8 cellular contexts compared by ENCODE assay signal in the genomic region with DNA sequence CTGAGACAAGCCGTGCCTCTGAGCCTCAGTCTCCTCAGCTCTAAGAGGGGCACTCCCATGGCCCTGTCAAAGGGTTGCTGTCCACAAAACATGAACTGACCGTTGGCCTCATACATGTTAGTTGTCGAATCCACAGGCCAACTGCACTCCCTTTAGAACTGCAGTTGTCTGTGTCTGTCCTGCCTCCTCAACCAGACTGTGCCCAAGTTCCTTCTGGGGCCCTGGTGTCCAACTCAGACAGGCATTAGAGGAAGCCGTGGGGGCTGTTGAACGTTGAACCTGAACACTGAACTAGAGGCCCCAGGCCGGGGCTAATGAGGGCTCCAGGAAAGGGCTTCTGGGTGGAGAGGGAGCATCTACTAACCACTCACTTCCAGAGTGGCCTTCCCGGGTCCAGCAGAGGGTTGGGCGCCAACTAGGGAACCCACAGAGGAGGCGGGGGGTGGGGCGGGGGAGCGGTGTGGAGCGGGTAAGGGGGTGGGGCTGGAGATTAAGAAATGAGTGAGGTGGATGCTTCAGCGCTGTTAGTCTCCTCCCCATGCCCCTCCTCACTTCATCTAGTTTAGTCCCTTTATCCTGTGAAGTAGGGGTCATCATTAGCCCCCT. TPM values are rescaled to one million over a fixed set of nuclear protein-coding genes. Genes with fewer than 3 reads are reported as not detected.
DNase-seq lines count a peak whose midpoint lies in the region; ATAC-seq and TF ChIP-seq lines count a peak whose summit lies in the region.

TSS of gene RAB42 (plus strand) at position 558 of the 606 bp plus-strand sequence. CDS start 247 bp downstream, outside the sequence.

- H3K27me3 ChIP-seq in RWPE2 (ENCODE audit: insufficient read depth, poor library complexity, severe bottlenecking) = no peaks in the 10 kb centered on the region

- peaks cover 0 to 4% of the 10 kb centered on the region in 2 donors for H3K27me3 Mint-ChIP-seq in natural killer cell (ENCODE audit: low read depth in 2 of 2)

- intact Hi-C loops in natural killer cell (cut with micrococcal nuclease) = no loop called here

- no peaks in the 10 kb centered on the region for H3K36me3 Mint-ChIP-seq in natural killer cell

- DNase-seq in ACHN (peak; percentile 40), RWPE2 (ENCODE audit: low spot score) (no peak), natural killer cell (no peak), A172 (ENCODE audit: low spot score) (no peak), HPDE6-E6E7 (ENCODE audit: extremely low spot score) (no peak), NCI-H146 (lab: John Stamatoyannopoulos, UW) (no peak)

- H3K4me1 ChIP-seq in RWPE2 (ENCODE audit: insufficient read depth, poor library complexity, severe bottlenecking) = no peaks in the 10 kb centered on the region

- H3K36me3 ChIP-seq in RWPE2 (ENCODE audit: low read depth) = no peaks in the 10 kb centered on the region

- H3K9me3 Mint-ChIP-seq in natural killer cell = no peaks in the 10 kb centered on the region

- no peaks in the 10 kb centered on the region for H3K9me3 ChIP-seq in RWPE2 (ENCODE audit: severe bottlenecking)

- in situ Hi-C loops in ACHN (cut with HindIII; ENCODE audit: low pct_ligation_motif_present, low pct_unique_long_range_greater_than_20kb, low sequenced_read_pairs) = no loop called here

- H3K27ac Mint-ChIP-seq in natural killer cell = peak within 1 kb of the TSS in 1 of 2 donors; percentile 52

- peak within 1 kb of the TSS; percentile 71 for H3K4me3 Mint-ChIP-seq in natural killer cell

- peak within 1 kb of the TSS; percentile 42 for H3K4me3 ChIP-seq in RWPE2 (ENCODE audit: severe bottlenecking)

- TF ChIP-seq CTCF in RWPE2 (IDR thresholded peaks at IDR 0.05; ENCODE audit: poor library complexity, severe bottlenecking) (no peak), natural killer cell (IDR thresholded peaks at IDR 0.05) (no peak)

- no peak within 1 kb of the TSS for H3K27ac ChIP-seq in RWPE2 (ENCODE audit: poor library complexity, severe bottlenecking)

- H3K4me1 Mint-ChIP-seq in natural killer cell = peaks cover 4 to 12% of the 10 kb centered on the region in 2 donors

- peak; percentile 61 for ATAC-seq in GM18909 (IDR thresholded peaks at IDR 0.05; ENCODE audit: poor library complexity, unreplicated experiment)
- ATAC-seq in RWPE2 (ENCODE audit: low read depth) = peak; percentile 32; the same call in 2 of the 3 replicates
- ATAC-seq in esophagus mucosa = peak; percentile 25
- ATAC-seq in natural killer cell = peak; percentile 49 to 68 (median 68)

RNA-seq across cellular contexts. Expression of gene RAB42, which starts in this region (rescaled TPM):
- 0.40 TPM for total RNA-seq in esophagus mucosa
- under 1 TPM in 1 of 3 donors, not detected in 2; 0.38 TPM for total RNA-seq in natural killer cell
- 0.17 TPM in 1 of 2 replicates, not detected in the other for total RNA-seq in A172 (2014; rRNA removed; shearing (Covaris generic))

Comparison
In these comparisons a context has a peak if more than half of its experiments do, and no peak if none do; other contexts are left out.
1. Peak in ATAC-seq in esophagus mucosa; RNA of the gene not detected or under 1 TPM.
2. Peak in ATAC-seq in natural killer cell; RNA of the gene not detected or under 1 TPM.